ENCODE assay signal across 17 cellular contexts in the genomic region with DNA sequence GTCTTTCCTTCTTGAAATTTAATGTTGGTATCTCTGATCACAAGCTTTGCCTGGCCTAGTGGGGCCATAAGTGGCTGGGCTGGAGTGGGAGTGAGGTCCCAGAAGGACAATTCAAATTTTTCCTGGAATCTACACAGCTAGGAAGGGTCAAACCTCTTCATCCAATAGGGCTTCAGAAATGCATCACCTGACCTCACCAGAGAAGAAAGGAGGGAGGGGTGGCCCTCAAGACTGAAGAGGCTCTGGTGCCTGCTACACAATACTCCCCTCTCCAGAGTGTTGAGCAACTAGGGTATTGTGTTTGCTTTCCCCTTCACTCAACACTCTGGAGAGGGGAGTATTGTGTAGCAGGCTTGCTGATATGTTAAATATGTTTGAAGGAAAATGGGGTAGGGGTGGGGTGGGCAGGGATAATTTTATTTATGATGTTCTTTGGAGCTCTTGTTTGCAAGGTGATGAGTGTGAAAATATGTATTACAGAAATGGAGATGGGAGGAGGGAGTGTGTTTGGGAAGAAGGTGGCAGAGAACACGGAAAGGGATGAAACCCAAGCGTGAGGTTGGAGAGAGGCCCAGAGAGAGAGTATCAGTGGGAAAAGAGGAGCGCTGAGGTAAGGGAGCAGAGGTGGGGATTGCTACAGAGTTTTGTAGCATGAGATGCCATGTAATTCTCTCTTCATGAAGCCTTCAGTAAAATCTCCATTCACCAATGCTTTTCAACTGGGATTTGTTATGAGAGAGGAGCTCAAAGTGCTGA. TPM values are rescaled to one million over a fixed set of nuclear protein-coding genes. Genes with fewer than 3 reads are reported as not detected.
DNase-seq lines count a peak whose midpoint lies in the region; ATAC-seq, FAIRE-seq and TF ChIP-seq lines count a peak whose summit lies in the region.
"Had no signal": no experiment of that assay in that cellular context is flagged by ENCODE, and none has a peak within 500 bp of the region (broad histone marks: within the 10 kb centered on the region; RNA-seq: fewer than 3 reads in every experiment).

No MANE protein-coding gene starts in this region.

- H3K4me3 ChIP-seq in heart right ventricle (no peak overlapping the region), upper lobe of left lung (no peak overlapping the region)
- H3K4me3 ChIP-seq: ascending aorta, coronary artery had no signal

- H3K4me3 Mint-ChIP-seq in activated CD8-positive, alpha-beta T cell treated with anti-CD3 and anti-CD28 coated beads, Interleukin-2, amount 10 ng/mL, durations not matched to agents 7 days and 5 days = no peak overlapping the region
- H3K4me3 Mint-ChIP-seq: T-helper 17 cell had no signal

- H3K36me3 Mint-ChIP-seq in activated CD8-positive, alpha-beta T cell treated with anti-CD3 and anti-CD28 coated beads, Interleukin-2, amount 10 ng/mL, durations not matched to agents 7 days and 5 days (ENCODE audit: low read depth) = no peaks in the 10 kb centered on the region
- H3K36me3 Mint-ChIP-seq: CD4-positive, CD25-positive, alpha-beta regulatory T cell had no signal

- POLR2A ChIA-PET in activated CD8-positive, alpha-beta T cell treated with anti-CD3 and anti-CD28 coated beads, Interleukin-2, amount 10 ng/mL, durations not matched to agents 7 days and 5 days (lab: Charles Lee) = no interaction called here

- H3K27ac ChIP-seq in heart right ventricle (peak overlapping the region in 9 of 10 donors; percentile 57 to 88 (median 81)), upper lobe of left lung (peak overlapping the region; percentile 64 to 90 (median 74))
- H3K27ac ChIP-seq: ascending aorta, coronary artery had no signal

- H3K27me3 ChIP-seq in heart right ventricle = no peaks in the 10 kb centered on the region
- H3K27me3 ChIP-seq in upper lobe of left lung = no peaks in the 10 kb centered on the region
- H3K27me3 ChIP-seq: ascending aorta had no signal

- TF ChIP-seq CTCF in heart right ventricle (IDR thresholded peaks at IDR 0.05) (no peak), upper lobe of left lung (IDR thresholded peaks at IDR 0.05) (no peak)

- peak in 2 of 4 donors; percentile 74 to 85 for TF ChIP-seq EP300 in upper lobe of left lung (IDR thresholded peaks at IDR 0.05)

- peaks cover 1 to 45% (median 20%) of the 10 kb centered on the region in 9 donors for H3K4me1 ChIP-seq in heart right ventricle
- H3K4me1 ChIP-seq in upper lobe of left lung = peaks cover 1 to 28% (median 11%) of the 10 kb centered on the region in 4 donors
- H3K4me1 ChIP-seq: ascending aorta had no signal

- intact Hi-C loops in heart right ventricle (cut with DNase I) = loop anchor here in 1 of 10 donors (10.0 kb wide), 1 partner anchor 685 kb away; a partner anchor contains a TSS

- H3K27ac Mint-ChIP-seq in activated CD8-positive, alpha-beta T cell treated with anti-CD3 and anti-CD28 coated beads, Interleukin-2, amount 10 ng/mL, durations not matched to agents 7 days and 5 days = no peak overlapping the region
- H3K27ac Mint-ChIP-seq: CD4-positive, CD25-positive, alpha-beta regulatory T cell; T-helper 17 cell had no signal

- H3K36me3 ChIP-seq in heart right ventricle = no peaks in the 10 kb centered on the region
- no peaks in the 10 kb centered on the region for H3K36me3 ChIP-seq in upper lobe of left lung
- H3K36me3 ChIP-seq: ascending aorta had no signal

- H3K27me3 Mint-ChIP-seq in activated CD8-positive, alpha-beta T cell treated with anti-CD3 and anti-CD28 coated beads, Interleukin-2, amount 10 ng/mL, durations not matched to agents 7 days and 5 days (ENCODE audit: low read depth) = peaks cover 2% of the 10 kb centered on the region

- no peaks in the 10 kb centered on the region for H3K9me3 Mint-ChIP-seq in activated CD8-positive, alpha-beta T cell treated with anti-CD3 and anti-CD28 coated beads, Interleukin-2, amount 10 ng/mL, durations not matched to agents 7 days and 5 days (ENCODE audit: insufficient read depth)

- peak; percentile 31 for DNase-seq in NCI-H748 (lab: John Stamatoyannopoulos, UW; ENCODE audit: unreplicated experiment)
- DNase-seq in NCI-H748 treated with DMSO at 0.1 percent for 48 hours (lab: John Stamatoyannopoulos, UW) = no peak
- DNase-seq in NCI-H2107 treated with DMSO at 0.1 percent for 48 hours (lab: John Stamatoyannopoulos, UW; ENCODE audit: unreplicated experiment) = peak; percentile 98
- DNase-seq in heart right ventricle = no peak
- DNase-seq in upper lobe of left lung = peak in 1 of 2 donors; percentile 82
- DNase-seq in NCI-H774 (lab: John Stamatoyannopoulos, UW) = no peak
- DNase-seq in activated CD8-positive, alpha-beta T cell treated with anti-CD3 and anti-CD28 coated beads, Interleukin-2, amount 10 ng/mL, durations not matched to agents 7 days and 5 days = no peak
- DNase-seq in GM19239 (ENCODE audit: insufficient read length, low spot score) = no peak
- DNase-seq: activated effector memory CD4-positive, alpha-beta T cell treated with Interleukin-2 at 50 U/mL for 16 hours; CD4-positive, CD25-positive, alpha-beta regulatory T cell; foreskin melanocyte; KBM-7; stimulated activated CD4-positive, alpha-beta T cell treated with anti-CD3 and anti-CD28 coated beads, Interleukin-15, amount 100 ng/mL, for 24 hours; stimulated activated naive CD8-positive, alpha-beta T cell treated with anti-CD3 and anti-CD28 coated beads, Interleukin-15, Interleukin-2, amounts not matched to agents 100 U/mL and 50 U/mL, for 24 hours; T-helper 17 cell had no signal

- WGBS in heart right ventricle, 2 donors = 59 to 74% methylated on average over 3 of the region's 3 CpGs
- 68 to 86% methylated on average over 3 of the region's 3 CpGs for WGBS in upper lobe of left lung, 2 donors

- CTCF ChIA-PET in activated CD8-positive, alpha-beta T cell treated with anti-CD3 and anti-CD28 coated beads, Interleukin-2, amount 10 ng/mL, durations not matched to agents 7 days and 5 days (lab: Charles Lee) = no interaction called here

- H3K4me1 Mint-ChIP-seq in activated CD8-positive, alpha-beta T cell treated with anti-CD3 and anti-CD28 coated beads, Interleukin-2, amount 10 ng/mL, durations not matched to agents 7 days and 5 days (ENCODE audit: low read depth) = peaks cover 3% of the 10 kb centered on the region

- H3K9me3 ChIP-seq in heart right ventricle (no peaks in the 10 kb centered on the region), upper lobe of left lung (no peaks in the 10 kb centered on the region)
- H3K9me3 ChIP-seq: ascending aorta had no signal

- FAIRE-seq in GM19239 (lab: Jason Lieb, UNC) = no peak

- ATAC-seq in heart right ventricle (peak; percentile 11 to 86 (median 38)), upper lobe of left lung (ENCODE audit: low FRiP score in 2 of 2) (peak; percentile 60 to 88)
- ATAC-seq in activated CD8-positive, alpha-beta T cell treated with anti-CD3 and anti-CD28 coated beads, Interleukin-2, amount 10 ng/mL, durations not matched to agents 7 days and 5 days = no peak
- ATAC-seq: stimulated activated naive CD8-positive, alpha-beta T cell treated with anti-CD3 and anti-CD28 coated beads, Interleukin-15, Interleukin-2, amounts not matched to agents 100 U/mL and 50 U/mL, for 24 hours; T-helper 17 cell had no signal

- TF ChIP-seq POLR2A in upper lobe of left lung (IDR thresholded peaks at IDR 0.05) = peak in 1 of 4 donors; percentile 21

RNA-seq across cellular contexts. Expression of a gene that starts 5.7 kb away (rescaled TPM):
- total RNA-seq in heart right ventricle (100 to 1,000 TPM; 159 to 305 (median 259) TPM), upper lobe of left lung (100 to 1,000 TPM in 3 of 6 donors, 10 to 100 TPM in 3; 63.5 to 181 (median 104) TPM)
- polyA plus RNA-seq in heart right ventricle = 10 to 100 TPM in 1 of 2 donors, 1 to 10 TPM in 1; 7.6 to 39.7 TPM
- 1 to 10 TPM; 8.0 to 9.2 TPM for total RNA-seq in activated CD8-positive, alpha-beta T cell treated with anti-CD3 and anti-CD28 coated beads, Interleukin-2, amount 10 ng/mL, durations not matched to agents 7 days and 5 days

Comparison
In these comparisons a context has a peak if more than half of its experiments do, and no peak if none do; other contexts are left out.
1. DNase-seq: peak in NCI-H748 (single experiment) and NCI-H2107 treated with DMSO at 0.1 percent for 48 hours (single experiment); none in NCI-H748 treated with DMSO at 0.1 percent for 48 hours (single experiment), heart right ventricle (0 of 2), NCI-H774 (single experiment), activated CD8-positive, alpha-beta T cell treated with anti-CD3 and anti-CD28 coated beads, Interleukin-2, amount 10 ng/mL, durations not matched to agents 7 days and 5 days (single experiment) and GM19239 (single experiment).
2. RNA of a gene that starts 5.7 kb away (total RNA-seq): 159 to 305 TPM in heart right ventricle and 63.5 to 181 TPM in upper lobe of left lung; 8.0 to 9.2 TPM in activated CD8-positive, alpha-beta T cell treated with anti-CD3 and anti-CD28 coated beads, Interleukin-2, amount 10 ng/mL, durations not matched to agents 7 days and 5 days; every median in the first group is over 4 times any median in the second.